In genomic region chrX:20363003-20363674, GRCh38 we compare ENCODE assay signal across 9 cellular contexts.
DNase-seq lines count a peak whose midpoint lies in the region; ATAC-seq lines count a peak whose summit lies in the region.
"Had no signal": no experiment of that assay in that cellular context is flagged by ENCODE, and none has a peak within 500 bp of the region (broad histone marks: within the 10 kb centered on the region; RNA-seq: fewer than 3 reads in every experiment).

No MANE protein-coding gene starts in this region.

- ATAC-seq in Right ventricle myocardium inferior = peak; percentile 88
- ATAC-seq in HG03097 (IDR thresholded peaks at IDR 0.05; ENCODE audit: low FRiP score, unreplicated experiment) = no peak
- ATAC-seq: activated CD8-positive, alpha-beta memory T cell treated with anti-CD3 and anti-CD28 coated beads, Interleukin-2, amount 10 ng/mL, durations not matched to agents 7 days and 5 days had no signal

- no peaks in the 10 kb centered on the region for H3K36me3 ChIP-seq in muscle layer of duodenum (ENCODE audit: control insufficient read depth in 1 of 2, insufficient read depth in 2 of 2, low read length in 2 of 2)

- DNase-seq in Right ventricle myocardium inferior (ENCODE audit: missing footprints) (no peak), cardiac septum (ENCODE audit: low spot score) (no peak), epithelial cell of prostate (ENCODE audit: low read depth, low spot score) (no peak), posterior vena cava (ENCODE audit: low spot score) (no peak), germinal center (ENCODE audit: low spot score) (no peak), HPDE6-E6E7 (ENCODE audit: extremely low spot score) (no peak)
- DNase-seq: activated CD8-positive, alpha-beta memory T cell treated with anti-CD3 and anti-CD28 coated beads, Interleukin-2, amount 10 ng/mL, durations not matched to agents 7 days and 5 days had no signal

- peak overlapping the region; percentile 55 for H3K27ac ChIP-seq in epithelial cell of prostate
- peak overlapping the region; percentile 82 for H3K27ac ChIP-seq in muscle layer of duodenum (ENCODE audit: low read length)

- H3K27me3 ChIP-seq in muscle layer of duodenum (ENCODE audit: low read depth, low read length) = no peaks in the 10 kb centered on the region

- peaks cover 7 to 14% of the 10 kb centered on the region in 2 donors for H3K4me1 ChIP-seq in muscle layer of duodenum (ENCODE audit: control insufficient read depth in 1 of 2, insufficient read depth in 2 of 2, low read length in 2 of 2)

- no peak overlapping the region for H3K4me3 ChIP-seq in muscle layer of duodenum (ENCODE audit: low read depth in 1 of 2, low read length in 2 of 2)

- intact Hi-C loops in Right ventricle myocardium inferior (cut with DNase I) (no loop called here), cardiac septum (cut with DNase I) (loop anchor here (5.0 kb wide), 1 partner anchor 96 kb away; the partner anchor contains the start of gene RPS6KA3), posterior vena cava (cut with DNase I) (loop anchor here in 1 of 2 donors (5.0 kb wide), 1 partner anchor 1811 kb away; no protein-coding TSS in a partner anchor)

- H3K9me3 ChIP-seq in muscle layer of duodenum (ENCODE audit: control insufficient read depth in 1 of 2, low read length in 2 of 2) = no peaks in the 10 kb centered on the region
